28 cellular contexts compared by ENCODE assay signal in the genomic region with DNA sequence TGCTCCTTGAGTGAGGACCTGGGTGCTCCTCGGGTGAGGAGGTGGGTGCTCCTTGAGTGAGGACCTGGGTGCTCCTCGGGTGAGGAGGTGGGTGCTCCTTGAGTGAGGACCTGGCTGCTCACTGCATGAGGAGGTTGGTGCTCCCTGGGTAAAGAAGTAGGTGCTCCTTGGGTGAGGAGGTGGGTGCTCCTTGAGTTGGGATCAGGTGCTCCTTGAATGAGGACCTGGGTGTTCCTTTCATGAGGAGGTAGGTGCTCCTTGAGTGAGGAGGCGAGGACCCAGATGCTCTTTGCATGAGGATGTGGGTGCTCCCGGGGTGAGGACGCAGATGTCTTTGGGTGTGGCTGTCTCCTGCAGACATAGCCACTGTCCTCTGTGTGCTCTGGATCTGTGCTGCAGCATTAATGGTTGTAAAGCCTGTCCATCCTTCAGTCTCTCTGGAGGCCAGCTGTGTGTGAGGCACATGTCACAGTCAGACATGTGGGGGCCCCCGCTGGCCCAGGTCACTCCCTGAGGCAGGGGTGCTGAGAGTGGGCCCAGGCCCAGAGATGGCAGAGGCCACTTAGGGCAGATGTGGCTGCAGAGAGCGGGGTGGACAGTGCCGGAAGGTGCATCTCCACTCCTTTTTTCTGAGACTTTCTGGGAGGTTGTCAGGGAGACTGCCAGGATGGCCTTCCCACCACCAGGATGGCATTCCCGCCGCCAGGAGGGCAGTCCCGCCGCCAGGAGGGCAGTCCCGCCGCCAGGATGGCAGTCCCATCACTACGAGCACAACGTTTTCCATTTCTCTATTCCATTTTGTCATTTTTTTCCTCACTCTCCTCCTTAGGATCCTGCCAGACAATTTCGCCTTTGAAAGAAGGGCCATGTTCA.
DNase-seq lines count a peak whose midpoint lies in the region; ATAC-seq, FAIRE-seq and TF ChIP-seq lines count a peak whose summit lies in the region.
"Had no signal": no experiment of that assay in that cellular context is flagged by ENCODE, and none has a peak within 500 bp of the region (broad histone marks: within the 10 kb centered on the region; RNA-seq: fewer than 3 reads in every experiment).

No MANE protein-coding gene starts in this region.

- intact Hi-C loops in kidney (cut with DNase I) = no loop called here
- intact Hi-C loops in spleen (cut with DNase I; ENCODE audit: low total_unique reads) = no loop called here

- H3K4me3 Mint-ChIP-seq in activated naive CD4-positive, alpha-beta T cell treated with anti-CD3 and anti-CD28 coated beads, Interleukin-2, amount 10 ng/mL, durations not matched to agents 7 days and 5 days = no peak overlapping the region
- H3K4me3 Mint-ChIP-seq: activated naive CD4-positive, alpha-beta T cell treated with anti-CD3 and anti-CD28 coated beads, Interleukin-2, amount 50 U/mL, for 24 hours; activated T-cell treated with anti-CD3 and anti-CD28 coated beads, Interleukin-2, amount 50 U/mL, for 24 hours; memory B cell had no signal

- H3K27ac Mint-ChIP-seq in activated naive CD4-positive, alpha-beta T cell treated with anti-CD3 and anti-CD28 coated beads, Interleukin-2, amount 10 ng/mL, durations not matched to agents 7 days and 5 days = no peak overlapping the region
- H3K27ac Mint-ChIP-seq: activated naive CD4-positive, alpha-beta T cell treated with anti-CD3 and anti-CD28 coated beads, Interleukin-2, amount 50 U/mL, for 24 hours; activated T-cell treated with anti-CD3 and anti-CD28 coated beads, Interleukin-2, amount 50 U/mL, for 24 hours; memory B cell had no signal

- CTCF ChIA-PET in activated naive CD4-positive, alpha-beta T cell treated with anti-CD3 and anti-CD28 coated beads, Interleukin-2, amount 10 ng/mL, durations not matched to agents 7 days and 5 days (lab: Charles Lee) = no interaction called here

- H3K4me1 Mint-ChIP-seq in activated naive CD4-positive, alpha-beta T cell treated with anti-CD3 and anti-CD28 coated beads, Interleukin-2, amount 10 ng/mL, durations not matched to agents 7 days and 5 days = no peaks in the 10 kb centered on the region
- H3K4me1 Mint-ChIP-seq: activated naive CD4-positive, alpha-beta T cell treated with anti-CD3 and anti-CD28 coated beads, Interleukin-2, amount 50 U/mL, for 24 hours; memory B cell had no signal

- no peak for ATAC-seq in RWPE2 (ENCODE audit: low read depth)
- no peak for ATAC-seq in HG03442 (IDR thresholded peaks at IDR 0.05; ENCODE audit: unreplicated experiment)
- ATAC-seq: sciatic nerve had no signal

- H3K27me3 Mint-ChIP-seq in activated naive CD4-positive, alpha-beta T cell treated with anti-CD3 and anti-CD28 coated beads, Interleukin-2, amount 10 ng/mL, durations not matched to agents 7 days and 5 days = no peaks in the 10 kb centered on the region
- H3K27me3 Mint-ChIP-seq: activated naive CD4-positive, alpha-beta T cell treated with anti-CD3 and anti-CD28 coated beads, Interleukin-2, amount 50 U/mL, for 24 hours; activated T-cell treated with anti-CD3 and anti-CD28 coated beads, Interleukin-2, amount 50 U/mL, for 24 hours; memory B cell had no signal

- H3K27me3 ChIP-seq in RWPE2 (ENCODE audit: insufficient read depth, poor library complexity, severe bottlenecking) = peaks cover 9% of the 10 kb centered on the region
- H3K27me3 ChIP-seq in spleen (replicated peaks in 1 of 7) = peaks cover 0 to 21% (median 0%) of the 10 kb centered on the region in 7 donors
- H3K27me3 ChIP-seq: ascending aorta; BLaER1 treated with 17β-estradiol and CSF1 and Interleukin-3, amounts not matched to agents 10 nM and 100 nM; ovary; Peyer's patch; tibial nerve had no signal

- no peak for FAIRE-seq in kidney (lab: Jason Lieb, UNC)
- FAIRE-seq: A204.1, HTR-8/SVneo had no signal

- TF ChIP-seq CTCF in RWPE2 (IDR thresholded peaks at IDR 0.05; ENCODE audit: poor library complexity, severe bottlenecking) (no peak), kidney (IDR thresholded peaks at IDR 0.05; ENCODE audit: borderline replicate concordance, extremely low read depth, insufficient read depth) (no peak), spleen (IDR thresholded peaks at IDR 0.05 in 8 of 11, conservative IDR thresholded peaks at IDR 0.05 in 3 of 11) (no peak)

- H3K36me3 ChIP-seq in RWPE2 (ENCODE audit: low read depth) (no peaks in the 10 kb centered on the region), kidney (ENCODE audit: control insufficient read depth in 1 of 2, insufficient read depth in 2 of 2, low read length in 2 of 2) (no peaks in the 10 kb centered on the region), spleen (no peaks in the 10 kb centered on the region)
- H3K36me3 ChIP-seq: ascending aorta; BLaER1 treated with 17β-estradiol and CSF1 and Interleukin-3, amounts not matched to agents 10 nM and 100 nM; ovary; Peyer's patch; tibial nerve had no signal

- H3K9ac ChIP-seq in kidney (ENCODE audit: low read length in 2 of 2) = no peak overlapping the region
- H3K9ac ChIP-seq: BLaER1 treated with 17β-estradiol and CSF1 and Interleukin-3, amounts not matched to agents 10 nM and 100 nM; KMS-11 had no signal

- no peak for TF ChIP-seq POLR2A in spleen (IDR thresholded peaks at IDR 0.05)

- peak; percentile 13 for DNase-seq in activated naive CD4-positive, alpha-beta T cell treated with anti-CD3 and anti-CD28 coated beads, Interleukin-2, amount 10 ng/mL, durations not matched to agents 7 days and 5 days
- no peak for DNase-seq in activated naive CD4-positive, alpha-beta T cell treated with Interleukin-2 at 50 U/mL for 16 hours
- DNase-seq in RWPE2 (ENCODE audit: low spot score) = peak; percentile 36
- peak; percentile 48 for DNase-seq in kidney
- DNase-seq in spleen = peak; percentile 60
- DNase-seq in putamen (ENCODE audit: low spot score) = no peak
- DNase-seq in activated gamma-delta T cell (lab: John Stamatoyannopoulos, UW) = no peak
- DNase-seq: activated CD4-positive, alpha-beta T cell treated with anti-CD3 and anti-CD28 coated beads for 48 hours; activated T-cell treated with anti-CD3 and anti-CD28 coated beads, Interleukin-2, amount 50 U/mL, for 24 hours; central memory CD4-positive, alpha-beta T cell; dermis blood vessel endothelial cell; GOT3; MV-4-11; NCI-H187; NCI-H526 treated with DMSO at 0.1 percent for 48 hours; stimulated activated CD8-positive, alpha-beta memory T cell treated with anti-CD3 and anti-CD28 coated beads, Interleukin-4, amount 100 ng/mL, for 48 hours had no signal

- H3K4me1 ChIP-seq in RWPE2 (ENCODE audit: insufficient read depth, poor library complexity, severe bottlenecking) = no peaks in the 10 kb centered on the region
- H3K4me1 ChIP-seq in kidney (ENCODE audit: control insufficient read depth in 1 of 2, insufficient read depth in 1 of 2, low read depth in 1 of 2, low read length in 2 of 2) = no peaks in the 10 kb centered on the region
- no peaks in the 10 kb centered on the region for H3K4me1 ChIP-seq in spleen
- H3K4me1 ChIP-seq: ascending aorta, Peyer's patch, tibial nerve had no signal

- WGBS in spleen, 5 donors = 85 to 91% (median 89%) methylated on average over 13 to 17 of the region's 17 CpGs

- H3K9me3 ChIP-seq in RWPE2 (ENCODE audit: severe bottlenecking) (no peaks in the 10 kb centered on the region), kidney (ENCODE audit: control insufficient read depth in 1 of 2, low read length in 2 of 2) (no peaks in the 10 kb centered on the region), spleen (no peaks in the 10 kb centered on the region)
- H3K9me3 ChIP-seq: ascending aorta; BLaER1 treated with 17β-estradiol and CSF1 and Interleukin-3, amounts not matched to agents 10 nM and 100 nM; ovary; Peyer's patch had no signal

- peaks cover 2% of the 10 kb centered on the region for H3K9me3 Mint-ChIP-seq in activated naive CD4-positive, alpha-beta T cell treated with anti-CD3 and anti-CD28 coated beads, Interleukin-2, amount 10 ng/mL, durations not matched to agents 7 days and 5 days
- H3K9me3 Mint-ChIP-seq: activated naive CD4-positive, alpha-beta T cell treated with anti-CD3 and anti-CD28 coated beads, Interleukin-2, amount 50 U/mL, for 24 hours; activated T-cell treated with anti-CD3 and anti-CD28 coated beads, Interleukin-2, amount 50 U/mL, for 24 hours; memory B cell had no signal

- H3K4me3 ChIP-seq in RWPE2 (ENCODE audit: severe bottlenecking) (no peak overlapping the region), kidney (ENCODE audit: low read length in 2 of 2) (no peak overlapping the region), spleen (no peak overlapping the region)
- H3K4me3 ChIP-seq: ascending aorta; BLaER1 treated with 17β-estradiol and CSF1 and Interleukin-3, amounts not matched to agents 10 nM and 100 nM; ovary; Peyer's patch; tibial nerve had no signal

- H3K36me3 Mint-ChIP-seq in activated naive CD4-positive, alpha-beta T cell treated with anti-CD3 and anti-CD28 coated beads, Interleukin-2, amount 10 ng/mL, durations not matched to agents 7 days and 5 days = no peaks in the 10 kb centered on the region
- H3K36me3 Mint-ChIP-seq: activated naive CD4-positive, alpha-beta T cell treated with anti-CD3 and anti-CD28 coated beads, Interleukin-2, amount 50 U/mL, for 24 hours; memory B cell had no signal

- H3K27ac ChIP-seq in RWPE2 (ENCODE audit: poor library complexity, severe bottlenecking) = no peak overlapping the region
- no peak overlapping the region for H3K27ac ChIP-seq in kidney (ENCODE audit: low read depth in 2 of 2, low read length in 2 of 2)
- H3K27ac ChIP-seq in spleen = no peak overlapping the region
- H3K27ac ChIP-seq: ascending aorta; BLaER1 treated with 17β-estradiol and CSF1 and Interleukin-3, amounts not matched to agents 10 nM and 100 nM; KMS-11; ovary; Peyer's patch; tibial nerve had no signal

Comparison
In these comparisons a context has a peak if more than half of its experiments do, and no peak if none do; other contexts are left out.
1. DNase-seq: peak in activated naive CD4-positive, alpha-beta T cell treated with anti-CD3 and anti-CD28 coated beads, Interleukin-2, amount 10 ng/mL, durations not matched to agents 7 days and 5 days (single experiment), RWPE2 (single experiment), kidney (single experiment) and spleen (single experiment); none in activated naive CD4-positive, alpha-beta T cell treated with Interleukin-2 at 50 U/mL for 16 hours (single experiment), putamen (single experiment) and activated gamma-delta T cell (single experiment).